ENCODE assay signal across 12 cellular contexts in the genomic region with DNA sequence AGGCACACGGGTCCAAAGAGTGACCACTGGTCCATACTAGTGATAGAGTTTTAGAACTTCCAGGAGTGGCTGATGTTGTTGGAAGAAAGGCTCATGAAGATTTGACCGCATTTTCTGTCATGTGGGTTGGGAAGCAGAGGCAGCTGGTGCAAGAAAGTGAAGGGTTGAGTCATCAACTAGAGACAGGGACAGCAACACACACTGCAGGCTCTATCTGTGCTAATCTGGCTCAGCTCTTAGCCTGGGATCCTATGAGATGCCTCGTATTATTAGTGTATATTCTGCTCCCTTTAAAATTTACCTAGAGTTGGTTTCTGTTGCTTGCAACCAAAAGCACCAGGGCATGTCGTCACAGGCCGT. TPM values are rescaled to one million over a fixed set of nuclear protein-coding genes. Genes with fewer than 3 reads are reported as not detected.
DNase-seq lines count a peak whose midpoint lies in the region; ATAC-seq and TF ChIP-seq lines count a peak whose summit lies in the region.
"Had no signal": no experiment of that assay in that cellular context is flagged by ENCODE, and none has a peak within 500 bp of the region (broad histone marks: within the 10 kb centered on the region; RNA-seq: fewer than 3 reads in every experiment).

No MANE protein-coding gene starts in this region.

- peaks cover 3% of the 10 kb centered on the region; the same call in 1 of the 2 replicates for H3K9me3 ChIP-seq in AG04450 (ENCODE audit: control insufficient read depth, insufficient read depth, low read length)
- H3K9me3 ChIP-seq in WERI-Rb-1 (ENCODE audit: severe bottlenecking): no peaks in the 10 kb centered on the region

- H3K4me3 ChIP-seq in AG04450 (ENCODE audit: low read depth, low read length) (no peak overlapping the region), HFF-Myc (replicated peaks; ENCODE audit: low read depth, low read length) (no peak overlapping the region), WERI-Rb-1 (ENCODE audit: low read depth, low read length) (no peak overlapping the region)
- H3K4me3 ChIP-seq: hepatocyte had no signal

- POLR2A ChIA-PET in AG04450 (lab: Yijun Ruan, JAX): interaction anchor here (0.8 to 1.1 kb wide), 2 partner anchors 45 to 83 kb away, joined by 3 to 6 read pairs; no protein-coding TSS in a partner anchor

- peaks cover 16% of the 10 kb centered on the region for H3K27me3 ChIP-seq in AG04450 (ENCODE audit: control insufficient read depth, insufficient read depth, low read length)
- H3K27me3 ChIP-seq in WERI-Rb-1 (ENCODE audit: insufficient read depth, low read depth, severe bottlenecking): peaks cover 9% of the 10 kb centered on the region

- no peak for ATAC-seq in HG03460 (IDR thresholded peaks at IDR 0.05; ENCODE audit: unreplicated experiment)
- ATAC-seq: activated CD8-positive, alpha-beta T cell treated with anti-CD3 and anti-CD28 coated beads, Interleukin-2, amount 10 ng/mL, durations not matched to agents 7 days and 5 days had no signal

- DNase-seq in AG04450 (ENCODE audit: low read depth, low spot score) (peak; percentile 68), HFF-Myc (ENCODE audit: extremely low read depth, low read depth) (peak; percentile 61), WERI-Rb-1 (peak; percentile 16), islet precursor cell (peak; percentile 70), COLO668 (lab: John Stamatoyannopoulos, UW; ENCODE audit: unreplicated experiment) (no peak), dermis blood vessel endothelial cell (no peak)
- no peak for DNase-seq in stimulated activated CD4-positive, alpha-beta T cell treated with anti-CD3 and anti-CD28 coated beads, Interleukin-12 subunit alpha, Interleukin-12 subunit beta, amount 100 ng/mL, for 4 hours
- DNase-seq: activated CD8-positive, alpha-beta T cell treated with anti-CD3 and anti-CD28 coated beads, Interleukin-2, amount 10 ng/mL, durations not matched to agents 7 days and 5 days; NCI-H187 treated with DMSO at 0.1 percent for 48 hours; Right ventricle myocardium superior had no signal

- peak overlapping the region; percentile 93 for H3K27ac ChIP-seq in AG04450 (ENCODE audit: low read depth, low read length)
- H3K27ac ChIP-seq in WERI-Rb-1: no peak overlapping the region
- H3K27ac ChIP-seq: hepatocyte had no signal

- CTCF ChIA-PET in AG04450 (lab: Charles Lee): interaction anchor here (0.9 to 3.5 kb wide), 2 partner anchors 384 to 420 kb away, joined by 4 to 30 read pairs; no protein-coding TSS in a partner anchor

- TF ChIP-seq CTCF in AG04450 (IDR thresholded peaks at IDR 0.05; ENCODE audit: low read depth, low read length) (no peak), HFF-Myc (IDR thresholded peaks at IDR 0.05; ENCODE audit: low read depth, low read length, missing control alignments) (no peak), WERI-Rb-1 (IDR thresholded peaks at IDR 0.05; ENCODE audit: low read depth, low read length) (no peak)

- no peaks in the 10 kb centered on the region for H3K36me3 ChIP-seq in WERI-Rb-1

RNA-seq across cellular contexts. Expression of a gene that starts 2.5 kb away (rescaled TPM):
- 5.7 and 7.0 TPM in 2 replicates for polyA plus RNA-seq in AG04450 (2011; rRNA removed)
- 10.5 and 13.1 TPM in 2 replicates for polyA minus RNA-seq in AG04450 (2011; rRNA and poly(A)+ RNA removed)
- 7.7 and 13.5 TPM in 2 replicates for total RNA-seq in dermis blood vessel endothelial cell

Comparison
In these comparisons a context has a peak if more than half of its experiments do, and no peak if none do; other contexts are left out.
1. DNase-seq: peak in AG04450 (single experiment), HFF-Myc (single experiment), WERI-Rb-1 (single experiment) and islet precursor cell (single experiment); none in COLO668 (single experiment), stimulated activated CD4-positive, alpha-beta T cell treated with anti-CD3 and anti-CD28 coated beads, Interleukin-12 subunit alpha, Interleukin-12 subunit beta, amount 100 ng/mL, for 4 hours (single experiment) and dermis blood vessel endothelial cell (single experiment).